In genomic region chr4:188887905-188888304, GRCh38 we compare ENCODE assay signal across 33 cellular contexts.
"Had no signal": no experiment of that assay in that cellular context is flagged by ENCODE, and none has a peak within 500 bp of the region (broad histone marks: within the 10 kb centered on the region; RNA-seq: fewer than 3 reads in every experiment).

No MANE protein-coding gene starts in this region.

- H3K27me3 ChIP-seq: adrenal gland, breast epithelium, cardiac muscle cell, colonic mucosa, esophagus squamous epithelium, gastrocnemius medialis, heart left ventricle had no signal

- H3K4me3 ChIP-seq: adrenal gland, breast epithelium, cardiac muscle cell, colonic mucosa, esophagus squamous epithelium, gastrocnemius medialis, heart left ventricle had no signal

- FAIRE-seq: endothelial cell of umbilical vein had no signal

- H3K4me1 ChIP-seq: adrenal gland, breast epithelium, colonic mucosa, esophagus squamous epithelium, gastrocnemius medialis, heart left ventricle had no signal

- H3K9me3 ChIP-seq: adrenal gland, breast epithelium, colonic mucosa, esophagus squamous epithelium, gastrocnemius medialis had no signal

- H3K27ac ChIP-seq: adrenal gland, breast epithelium, cardiac muscle cell, colonic mucosa, epithelial cell of prostate, esophagus squamous epithelium, gastrocnemius medialis, heart left ventricle, WERI-Rb-1 had no signal

- H3K36me3 ChIP-seq: adrenal gland, breast epithelium, cardiac muscle cell, colonic mucosa, esophagus squamous epithelium, gastrocnemius medialis, heart left ventricle, WERI-Rb-1 had no signal

- DNase-seq: activated B cell treated with CpG ODN at 0.5 μM for 24 hours; activated CD4-positive, alpha-beta T cell treated with anti-CD3 and anti-CD28 coated beads for 48 hours; activated CD4-positive, alpha-beta T cell treated with anti-CD3 and anti-CD28 coated beads, Interleukin-2, amount 50 U/mL, for 1 hour; activated CD4-positive, alpha-beta T cell treated with anti-CD3 and anti-CD28 coated beads, Interleukin-2, amount 50 U/mL, for 48 hours; activated CD8-positive, alpha-beta memory T cell treated with anti-CD3 and anti-CD28 coated beads for 24 hours; activated CD8-positive, alpha-beta T cell treated with anti-CD3 and anti-CD28 coated beads for 36 hours; activated effector memory CD4-positive, alpha-beta T cell treated with Interleukin-2 at 50 U/mL for 16 hours; activated gamma-delta T cell treated with Interleukin-2 at 50 U/mL for 16 hours; activated naive CD4-positive, alpha-beta T cell treated with anti-CD3 and anti-CD28 coated beads, Interleukin-2, amount 50 U/mL, for 16 hours; activated naive CD4-positive, alpha-beta T cell treated with Interleukin-2 at 50 U/mL for 16 hours; activated T-cell treated with anti-CD3 and anti-CD28 coated beads, Interleukin-2, amount 50 U/mL, for 4 hours; adrenal gland; amygdala; aorta; central memory CD4-positive, alpha-beta T cell; cerebellar nuclear complex; colonic mucosa; effector CD8-positive, alpha-beta T cell; esophagus squamous epithelium; foreskin fibroblast; gastrocnemius medialis; glutamatergic neuron; heart left ventricle; T-helper 1 cell; T-helper 17 cell; T1000; WERI-Rb-1 had no signal

- ATAC-seq: activated CD4-positive, CD25-positive, alpha-beta regulatory T cell treated with anti-CD3 and anti-CD28 coated beads, Interleukin-2, amount 50 U/mL, for 24 hours; activated CD8-positive, alpha-beta T cell treated with anti-CD3 and anti-CD28 coated beads for 36 hours; activated T-cell treated with anti-CD3 and anti-CD28 coated beads, Interleukin-2, amount 50 U/mL, for 4 hours; activated T-helper 17 cell treated with anti-CD3 and anti-CD28 coated beads, Interleukin-2, amount 50 U/mL, for 72 hours; gastrocnemius medialis; heart left ventricle; T-helper 17 cell had no signal
